ENCODE assay signal across 20 cellular contexts in the genomic region with DNA sequence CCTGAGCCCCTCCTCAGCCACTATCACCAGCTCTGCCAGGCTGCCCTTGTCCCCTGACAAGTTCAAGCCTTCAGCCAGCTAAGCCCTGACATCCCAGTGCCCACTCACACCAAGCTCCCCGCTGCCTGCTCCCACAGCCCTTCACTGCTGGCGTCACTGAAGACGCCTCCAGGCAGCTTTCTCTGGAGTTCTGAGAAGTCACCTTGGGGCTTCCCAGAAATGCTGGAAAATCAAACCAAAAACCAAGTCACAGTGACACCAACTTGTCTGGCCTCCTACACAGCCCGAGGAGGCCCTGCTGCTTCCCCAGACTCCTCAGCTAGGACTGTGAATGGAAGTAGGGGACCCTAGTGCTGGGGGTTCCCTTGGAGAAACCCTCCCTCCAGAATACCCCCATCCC. TPM values are rescaled to one million over a fixed set of nuclear protein-coding genes. Genes with fewer than 3 reads are reported as not detected.
DNase-seq lines count a peak whose midpoint lies in the region; ATAC-seq and TF ChIP-seq lines count a peak whose summit lies in the region.
"Had no signal": no experiment of that assay in that cellular context is flagged by ENCODE, and none has a peak within 500 bp of the region (broad histone marks: within the 10 kb centered on the region; RNA-seq: fewer than 3 reads in every experiment).

No MANE protein-coding gene starts in this region.

- H3K4me3 ChIP-seq in left ventricle myocardium inferior, result no peak overlapping the region
- no peak overlapping the region for H3K4me3 ChIP-seq in coronary artery
- no peak overlapping the region for H3K4me3 ChIP-seq in osteoblast (ENCODE audit: insufficient read depth, low read length)
- no peak overlapping the region for H3K4me3 ChIP-seq in tibial artery
- no peak overlapping the region for H3K4me3 ChIP-seq in MM.1S (ENCODE audit: low read length)
- H3K4me3 ChIP-seq: GM12878, GM23338, MG63 had no signal

- H3K4me1 ChIP-seq in left ventricle myocardium inferior (peaks cover 51% of the 10 kb centered on the region), osteoblast (ENCODE audit: insufficient read depth, low read length) (peaks cover 79% of the 10 kb centered on the region), tibial artery (peaks cover 4 to 77% (median 47%) of the 10 kb centered on the region in 4 donors), MM.1S (ENCODE audit: low read length) (no peaks in the 10 kb centered on the region)

- DNase-seq in left ventricle myocardium inferior (no peak), left ventricle myocardium superior (no peak), coronary artery (ENCODE audit: low spot score) (no peak), osteoblast (ENCODE audit: insufficient read length, low spot score, missing footprints) (peak; percentile 65), tibial artery (no peak), pons (ENCODE audit: low spot score) (no peak), MM.1S (no peak)
- DNase-seq in activated CD4-positive, CD25-positive, alpha-beta regulatory T cell treated with anti-CD3 and anti-CD28 coated beads, Interleukin-2, amount 50 U/mL, for 72 hours, result no peak
- DNase-seq: activated naive CD4-positive, alpha-beta T cell treated with anti-CD3 and anti-CD28 coated beads, Interleukin-2, amount 50 U/mL, for 16 hours; activated T-cell treated with anti-CD3 and anti-CD28 coated beads, Interleukin-2, amount 50 U/mL, for 72 hours; CD4-positive, CD25-positive, alpha-beta regulatory T cell; hypothalamus; kidney; naive B cell; NCI-H69; SHP77; T-cell had no signal

- H3F3A ChIP-seq in MM.1S (ENCODE audit: insufficient read depth, low read length), result no peaks in the 10 kb centered on the region

- H3K36me3 ChIP-seq in left ventricle myocardium inferior, result no peaks in the 10 kb centered on the region
- H3K36me3 ChIP-seq in osteoblast (ENCODE audit: insufficient read depth, low read length), result no peaks in the 10 kb centered on the region
- H3K36me3 ChIP-seq in tibial artery, result no peaks in the 10 kb centered on the region
- no peaks in the 10 kb centered on the region for H3K36me3 ChIP-seq in MM.1S (replicated peaks; ENCODE audit: insufficient read depth, low read length)

- peaks cover 13% of the 10 kb centered on the region for H3K79me2 ChIP-seq in osteoblast (ENCODE audit: insufficient read depth, low read length)
- H3K79me2 ChIP-seq in MM.1S (ENCODE audit: low read length), result no peaks in the 10 kb centered on the region

- intact Hi-C loops in left ventricle myocardium inferior (cut with micrococcal nuclease), result no loop called here
- intact Hi-C loops in left ventricle myocardium superior (cut with micrococcal nuclease), result no loop called here
- intact Hi-C loops in tibial artery (cut with DNase I; ENCODE audit: low total_unique reads), result no loop called here

- no peak overlapping the region for H3K9ac ChIP-seq in MM.1S (ENCODE audit: low read length)

- H4K20me1 ChIP-seq in osteoblast (ENCODE audit: insufficient read depth, low read length), result peaks cover under 1% of the 10 kb centered on the region
- no peaks in the 10 kb centered on the region for H4K20me1 ChIP-seq in MM.1S (ENCODE audit: insufficient read depth, low read length)

- no peak for ATAC-seq in left ventricle myocardium superior
- ATAC-seq: GM23338, T-cell had no signal

- H3K27ac ChIP-seq in left ventricle myocardium inferior (replicated peaks) (peak overlapping the region; percentile 85), coronary artery (peak overlapping the region; percentile 31 to 94), osteoblast (ENCODE audit: low read depth, low read length) (peak overlapping the region; percentile 91), tibial artery (peak overlapping the region; percentile 80 to 81), MM.1S (ENCODE audit: low read length) (no peak overlapping the region)

- H3K4me2 ChIP-seq in osteoblast (ENCODE audit: insufficient read depth, low read length) (no peak overlapping the region), MM.1S (ENCODE audit: low read depth, low read length) (no peak overlapping the region)
- H3K4me2 ChIP-seq: GM23338 had no signal

- H2AFZ ChIP-seq in osteoblast (ENCODE audit: low read length) (no peak overlapping the region), MM.1S (ENCODE audit: low read length) (no peak overlapping the region)
- H2AFZ ChIP-seq: GM23338 had no signal

- TF ChIP-seq CTCF in left ventricle myocardium inferior (IDR thresholded peaks at IDR 0.05; ENCODE audit: borderline replicate concordance) (no peak), coronary artery (IDR thresholded peaks at IDR 0.05) (no peak), osteoblast (IDR thresholded peaks at IDR 0.05; ENCODE audit: extremely low read depth, low read depth, low read length) (no peak), tibial artery (IDR thresholded peaks at IDR 0.05) (no peak), MM.1S (IDR thresholded peaks at IDR 0.05; ENCODE audit: low read length) (no peak)

- H3K27me3 ChIP-seq in left ventricle myocardium inferior (ENCODE audit: low read depth) (peaks cover 11% of the 10 kb centered on the region), osteoblast (ENCODE audit: insufficient read depth, low read length) (no peaks in the 10 kb centered on the region), tibial artery (no peaks in the 10 kb centered on the region), MM.1S (replicated peaks; ENCODE audit: insufficient read depth, low read length) (peaks cover 11% of the 10 kb centered on the region)
- H3K27me3 ChIP-seq: MG63 had no signal

- no peaks in the 10 kb centered on the region for H3K9me2 ChIP-seq in MM.1S (replicated peaks; ENCODE audit: insufficient read depth, low read length)

- H3K9me3 ChIP-seq in left ventricle myocardium inferior (replicated peaks) (no peaks in the 10 kb centered on the region), osteoblast (ENCODE audit: low read depth, low read length) (no peaks in the 10 kb centered on the region), tibial artery (no peaks in the 10 kb centered on the region), MM.1S (replicated peaks; ENCODE audit: insufficient read depth, low read length) (no peaks in the 10 kb centered on the region)
- H3K9me3 ChIP-seq: MG63 had no signal

RNA-seq across cellular contexts. Expression of a gene that starts 2.2 kb away (rescaled TPM):
- 828 TPM for total RNA-seq in left ventricle myocardium inferior
- total RNA-seq in left ventricle myocardium superior, result 783 TPM
- 45.7 and 48.9 TPM in 2 replicates for total RNA-seq in osteoblast

Comparison
In these comparisons a context has a peak if more than half of its experiments do, and no peak if none do; other contexts are left out.
1. RNA of a gene that starts 2.2 kb away (total RNA-seq): 828 TPM in left ventricle myocardium inferior (single experiment) and 783 TPM in left ventricle myocardium superior (single experiment); 45.7 to 48.9 TPM in osteoblast; every median in the first group is over 10 times any median in the second.